ENCODE assay signal across 1 cellular context in genomic region chr4:6263541-6264540, GRCh38.
TF ChIP-seq lines count a peak whose summit lies in the region.

No MANE protein-coding gene starts in this region.

TF ChIP-seq in H1, 55 proteins besides CTCF, POLR2A, EP300 and RAD21 (continued from another document):
- TF ChIP-seq CHD7 (IDR thresholded peaks at IDR 0.05; ENCODE audit: insufficient replicate concordance, low read length) (no peak), RFX5 (IDR thresholded peaks at IDR 0.05; ENCODE audit: borderline replicate concordance, low read depth, low read length) (no peak), KDM5A (IDR thresholded peaks at IDR 0.05; ENCODE audit: low read length) (no peak), HDAC6 (IDR thresholded peaks at IDR 0.05; ENCODE audit: low read depth, low read length) (no peak), ZNF274 (IDR thresholded peaks at IDR 0.05; ENCODE audit: borderline replicate concordance, extremely low read depth, low read length) (no peak)
TF ChIP-seq in H1: peak in this region for 0.
